In genomic region chr18:10923671-10924070, GRCh38 we compare ENCODE assay signal across 13 cellular contexts.
DNase-seq lines count a peak whose midpoint lies in the region; ATAC-seq and TF ChIP-seq lines count a peak whose summit lies in the region.
"Had no signal": no experiment of that assay in that cellular context is flagged by ENCODE, and none has a peak within 500 bp of the region (broad histone marks: within the 10 kb centered on the region; RNA-seq: fewer than 3 reads in every experiment).

No MANE protein-coding gene starts in this region.

- ATAC-seq in HG03097 (IDR thresholded peaks at IDR 0.05; ENCODE audit: low FRiP score, unreplicated experiment) (no peak), GM21447 (IDR thresholded peaks at IDR 0.05; ENCODE audit: unreplicated experiment) (no peak)

- no peak overlapping the region for H3K4me3 ChIP-seq in foreskin fibroblast (ENCODE audit: low read depth in 1 of 2, low read length in 2 of 2)
- H3K4me3 ChIP-seq: BLaER1 treated with 17β-estradiol and CSF1 and Interleukin-3, amounts not matched to agents 10 nM and 100 nM had no signal

- no peak for TF ChIP-seq CTCF in foreskin fibroblast (IDR thresholded peaks at IDR 0.05; ENCODE audit: low read depth, low read length)

- DNase-seq in DMS 273 (lab: John Stamatoyannopoulos, UW; ENCODE audit: unreplicated experiment) (peak; percentile 35), DMS 273 treated with DMSO at 0.1 percent for 48 hours (lab: John Stamatoyannopoulos, UW) (no peak), amniotic epithelial cell (ENCODE audit: low read depth) (peak; percentile 55), foreskin fibroblast (peak; percentile 52 to 59), GM19238 (ENCODE audit: insufficient read length, low spot score) (no peak)
- DNase-seq in activated effector memory CD4-positive, alpha-beta T cell treated with Interleukin-2 at 50 U/mL for 16 hours, result no peak
- DNase-seq: NCI-H146; NCI-H345; NCI-H526 treated with DMSO at 0.1 percent for 48 hours; NK-92 treated with Interleukin-12 subunit alpha and Interleukin-12 subunit beta, amount 100 ng/mL, for 24 hours had no signal

Comparison
In these comparisons a context has a peak if more than half of its experiments do, and no peak if none do; other contexts are left out.
1. DNase-seq: peak in DMS 273 (single experiment), amniotic epithelial cell (single experiment) and foreskin fibroblast (2 of 2); none in DMS 273 treated with DMSO at 0.1 percent for 48 hours (single experiment), activated effector memory CD4-positive, alpha-beta T cell treated with Interleukin-2 at 50 U/mL for 16 hours (single experiment) and GM19238 (single experiment).